13 cellular contexts compared by ENCODE assay signal in genomic region chr20:16571333-16571732, GRCh38.
"Had no signal": no experiment of that assay in that cellular context is flagged by ENCODE, and none has a peak within 500 bp of the region (broad histone marks: within the 10 kb centered on the region; RNA-seq: fewer than 3 reads in every experiment).

No MANE protein-coding gene starts in this region.

- H3K27ac ChIP-seq: gastroesophageal sphincter had no signal

- H3K27ac Mint-ChIP-seq: stimulated activated naive B cell treated with anti-CD40 and anti-IgM and Interleukin-4, amounts not matched to agents 10 μg/mL and 1 μg/mL and 100 μg/mL, for 72 hours had no signal

- H3K4me3 ChIP-seq: gastroesophageal sphincter, lung had no signal

- H3K9me3 ChIP-seq: gastroesophageal sphincter, psoas muscle had no signal

- H3K36me3 ChIP-seq: gastroesophageal sphincter had no signal

- DNase-seq: activated naive CD4-positive, alpha-beta T cell treated with anti-CD3 and anti-CD28 coated beads, Interleukin-2, amount 50 U/mL, for 16 hours; activated T-cell treated with anti-CD3 and anti-CD28 coated beads, Interleukin-2, amount 50 U/mL, for 1 hour; anterior cingulate cortex; hypothalamus; naive thymus-derived CD4-positive, alpha-beta T cell; nucleus accumbens; psoas muscle; stimulated activated CD4-positive, alpha-beta T cell treated with anti-CD3 and anti-CD28 coated beads, Interleukin-2, amount 100 ng/mL, for 24 hours; stimulated activated naive B cell treated with anti-CD40 and anti-IgM and Interleukin-4, amounts not matched to agents 10 μg/mL and 1 μg/mL and 100 μg/mL, for 72 hours; substantia nigra; T-helper 2 cell had no signal

- H3K9me3 Mint-ChIP-seq: naive thymus-derived CD4-positive, alpha-beta T cell; stimulated activated naive B cell treated with anti-CD40 and anti-IgM and Interleukin-4, amounts not matched to agents 10 μg/mL and 1 μg/mL and 100 μg/mL, for 72 hours had no signal

- H3K27me3 ChIP-seq: gastroesophageal sphincter had no signal

- H3K27me3 Mint-ChIP-seq: stimulated activated naive B cell treated with anti-CD40 and anti-IgM and Interleukin-4, amounts not matched to agents 10 μg/mL and 1 μg/mL and 100 μg/mL, for 72 hours had no signal
